ENCODE assay signal across 8 cellular contexts in genomic region chr20:59087829-59088433, GRCh38. TPM values are rescaled to one million over a fixed set of nuclear protein-coding genes. Genes with fewer than 3 reads are reported as not detected.
A peak's percentile ranks its signal among the peaks of the same experiment; 100 is the strongest.
DNase-seq lines count a peak whose midpoint lies in the region; ATAC-seq, FAIRE-seq and TF ChIP-seq lines count a peak whose summit lies in the region.

No MANE protein-coding gene starts in this region.

- TF ChIP-seq CTCF in NB4 (IDR thresholded peaks at IDR 0.05; ENCODE audit: low read depth, low read length) (peak; percentile 96), progenitor cell of endocrine pancreas (IDR thresholded peaks at IDR 0.05; ENCODE audit: unreplicated experiment) (peak; percentile 96)

- FAIRE-seq in urothelium cell line (lab: Jason Lieb, UNC): no peak

- no peaks in the 10 kb centered on the region for H3K4me1 Mint-ChIP-seq in progenitor cell of endocrine pancreas (ENCODE audit: low read depth)

- no peaks in the 10 kb centered on the region for H3K9me3 Mint-ChIP-seq in progenitor cell of endocrine pancreas (ENCODE audit: low read depth)

- H3K27ac Mint-ChIP-seq in progenitor cell of endocrine pancreas: no peak overlapping the region

- no peak for TF ChIP-seq POLR2A in NB4 (IDR thresholded peaks at IDR 0.05; ENCODE audit: extremely low read depth, insufficient read length)

- ATAC-seq in SK-N-SH treated with all-trans-retinoic acid at 6 μM for 48 hours (peak; percentile 97), GM21723 (IDR thresholded peaks at IDR 0.05; ENCODE audit: unreplicated experiment) (no peak)

- H3K36me3 Mint-ChIP-seq in progenitor cell of endocrine pancreas (ENCODE audit: insufficient read depth): no peaks in the 10 kb centered on the region

- intact Hi-C loops in head of caudate nucleus (cut with DNase I): loop anchor here (10.0 kb wide), 1 partner anchor 213 kb away; no protein-coding TSS in a partner anchor

- peaks cover 14% of the 10 kb centered on the region for H3K27me3 Mint-ChIP-seq in progenitor cell of endocrine pancreas

- H3K4me3 Mint-ChIP-seq in progenitor cell of endocrine pancreas (ENCODE audit: low read depth): no peak overlapping the region

- H3K4me3 ChIP-seq in NB4 (ENCODE audit: low read depth, low read length): no peak overlapping the region

- DNase-seq in GF-D8 (lab: John Stamatoyannopoulos, UW) (peak; percentile 1), NB4 (ENCODE audit: low read depth) (peak; percentile 75), head of caudate nucleus (peak; percentile 74 to 97 (median 90)), progenitor cell of endocrine pancreas (ENCODE audit: low spot score, unreplicated experiment) (peak; percentile 64), urothelium cell line (ENCODE audit: low spot score) (peak; percentile 82)
- peak; percentile 85 for DNase-seq in activated naive CD4-positive, alpha-beta T cell treated with anti-CD3 and anti-CD28 coated beads, Interleukin-2, amount 50 U/mL, for 16 hours

TF ChIP-seq in SK-N-SH treated with all-trans-retinoic acid at 6 μM for 48 hours, 23 proteins besides CTCF, POLR2A, EP300 and RAD21:
- TF ChIP-seq ARNTL (CRISPR knock-in tag; IDR thresholded peaks at IDR 0.05; ENCODE audit: borderline replicate concordance, low read depth) (no peak), SNAI2 (CRISPR knock-in tag; IDR thresholded peaks at IDR 0.05) (no peak), TCF4 (CRISPR knock-in tag; IDR thresholded peaks at IDR 0.05; ENCODE audit: borderline replicate concordance) (no peak), CREB5 (CRISPR knock-in tag; IDR thresholded peaks at IDR 0.05; ENCODE audit: low read depth) (no peak), TOX (CRISPR knock-in tag; IDR thresholded peaks at IDR 0.05; ENCODE audit: borderline replicate concordance) (no peak), ZNF8 (CRISPR knock-in tag; IDR thresholded peaks at IDR 0.05) (no peak), PPARA (CRISPR knock-in tag; IDR thresholded peaks at IDR 0.05; ENCODE audit: borderline replicate concordance) (no peak), ESRRG (CRISPR knock-in tag; IDR thresholded peaks at IDR 0.05) (no peak), ZC3H10 (CRISPR knock-in tag; IDR thresholded peaks at IDR 0.05) (no peak), CSDC2 (CRISPR knock-in tag; IDR thresholded peaks at IDR 0.05) (no peak), CSRNP3 (CRISPR knock-in tag; IDR thresholded peaks at IDR 0.05) (no peak), OSR1 (CRISPR knock-in tag; IDR thresholded peaks at IDR 0.05) (no peak), ZNF70 (CRISPR knock-in tag; IDR thresholded peaks at IDR 0.05) (no peak), ISL1 (CRISPR knock-in tag; IDR thresholded peaks at IDR 0.05) (no peak), ZFP3 (CRISPR knock-in tag; IDR thresholded peaks at IDR 0.05) (no peak), PATZ1 (CRISPR knock-in tag; IDR thresholded peaks at IDR 0.05; ENCODE audit: borderline replicate concordance) (no peak), RARB (CRISPR knock-in tag; IDR thresholded peaks at IDR 0.05) (no peak), TSHZ2 (CRISPR knock-in tag; IDR thresholded peaks at IDR 0.05) (no peak), ZFP30 (CRISPR knock-in tag; IDR thresholded peaks at IDR 0.05) (no peak)

RNA-seq across cellular contexts. Expression of gene PRELID3B, which starts 45.3 kb away (rescaled TPM):
- total RNA-seq in progenitor cell of endocrine pancreas: 50.1 and 52.8 TPM in 2 replicates

RNA-seq across cellular contexts. Expression of gene ATP5F1E, which starts 55.8 kb away (rescaled TPM):
- total RNA-seq in progenitor cell of endocrine pancreas: 55.9 and 69.7 TPM in 2 replicates

Comparison
In these comparisons a context has a peak if more than half of its experiments do, and no peak if none do; other contexts are left out.
1. DNase-seq: peak in every context shown above with its lines; median percentile 90 in head of caudate nucleus; 85 in activated naive CD4-positive, alpha-beta T cell treated with anti-CD3 and anti-CD28 coated beads, Interleukin-2, amount 50 U/mL, for 16 hours; 82 in urothelium cell line; 75 in NB4; 64 in progenitor cell of endocrine pancreas; 1 in GF-D8.